Comparison of ENCODE assay signal across 17 cellular contexts in genomic region chr12:107593713-107594381, GRCh38.
DNase-seq lines count a peak whose midpoint lies in the region; ATAC-seq, FAIRE-seq and TF ChIP-seq lines count a peak whose summit lies in the region.
"Had no signal": no experiment of that assay in that cellular context is flagged by ENCODE, and none has a peak within 500 bp of the region (broad histone marks: within the 10 kb centered on the region; RNA-seq: fewer than 3 reads in every experiment).

No MANE protein-coding gene starts in this region.

- FAIRE-seq in H1 (lab: Jason Lieb, UNC): no peak

- H4K91ac ChIP-seq in H1 (replicated peaks; ENCODE audit: insufficient read length, low read length): no peak overlapping the region

- POLR2A ChIA-PET in H1 (lab: Charles Lee; ENCODE audit: partially characterized antibody): interaction anchor here (0.7 kb wide), 1 partner anchor 44 kb away, joined by 3 read pairs; no protein-coding TSS in a partner anchor

- no peak overlapping the region for H3K27ac ChIP-seq in GM23338 (ENCODE audit: low read depth)
- H3K27ac ChIP-seq in H1 (ENCODE audit: low read depth, low read length): no peak overlapping the region
- no peak overlapping the region for H3K27ac ChIP-seq in colonic mucosa
- H3K27ac ChIP-seq: 22Rv1, epithelial cell of prostate, gastroesophageal sphincter, psoas muscle had no signal

- H3K4me1 Mint-ChIP-seq in GM23338: no peaks in the 10 kb centered on the region
- H3K4me1 Mint-ChIP-seq: CD4-positive, alpha-beta memory T cell had no signal

- TF ChIP-seq EP300 in H1 (IDR thresholded peaks at IDR 0.05; ENCODE audit: borderline replicate concordance in 1 of 2, low read depth in 2 of 2, low read length in 2 of 2): no peak

- H3K4me3 ChIP-seq in GM23338 (no peak overlapping the region), NB4 (ENCODE audit: low read depth, low read length) (no peak overlapping the region), H1 (ENCODE audit: extremely low read depth in 1 of 4, insufficient read depth in 2 of 4, low read depth in 3 of 4, low read length in 4 of 4) (no peak overlapping the region), colonic mucosa (no peak overlapping the region)
- H3K4me3 ChIP-seq: gastroesophageal sphincter, psoas muscle had no signal

- H3K79me2 ChIP-seq in GM23338 (replicated peaks; ENCODE audit: insufficient read depth): no peaks in the 10 kb centered on the region
- no peaks in the 10 kb centered on the region for H3K79me2 ChIP-seq in H1 (ENCODE audit: control insufficient read depth in 1 of 2, insufficient read depth in 2 of 2, low read length in 2 of 2)

- no peaks in the 10 kb centered on the region for H3K36me3 ChIP-seq in GM23338 (ENCODE audit: insufficient read depth)
- no peaks in the 10 kb centered on the region for H3K36me3 ChIP-seq in H1 (ENCODE audit: control insufficient read depth in 2 of 4, insufficient read depth in 4 of 4, low read length in 3 of 4)
- no peaks in the 10 kb centered on the region for H3K36me3 ChIP-seq in colonic mucosa
- H3K36me3 ChIP-seq: gastroesophageal sphincter had no signal

- H3K9me3 ChIP-seq in H1 (ENCODE audit: insufficient read depth in 2 of 2, low read depth in 1 of 2, low read length in 1 of 2): peaks cover 6% of the 10 kb centered on the region in 2 experiments; a peak in 3 of 4 replicates
- H3K9me3 ChIP-seq in colonic mucosa: no peaks in the 10 kb centered on the region

- no peak overlapping the region for H3K4me3 Mint-ChIP-seq in GM23338
- H3K4me3 Mint-ChIP-seq: CD4-positive, alpha-beta memory T cell; type B pancreatic cell had no signal

- 89% methylated on average over 7 of the region's 7 CpGs; no CpG with 5 or more reads in 1 of the 2 experiments for WGBS in H1 (ENCODE audit: extremely low coverage in 1 of 2, insufficient coverage in 1 of 2, insufficient read length in 1 of 2, insufficient replicate concordance in 2 of 2, low coverage in 1 of 2, low lambda C conversion rate in 2 of 2, missing lambda C conversion rate in 1 of 2), 2 experiments

- H3K4me2 ChIP-seq in GM23338: no peak overlapping the region
- H3K4me2 ChIP-seq in H1 (ENCODE audit: insufficient read depth in 1 of 2, low read depth in 2 of 2, low read length in 2 of 2): no peak overlapping the region

- no peaks in the 10 kb centered on the region for H3K79me1 ChIP-seq in H1 (ENCODE audit: low read depth, low read length)

- no peak overlapping the region for H2BK5ac ChIP-seq in H1 (ENCODE audit: low read depth, low read length)

- H3K56ac ChIP-seq in H1 (replicated peaks; ENCODE audit: insufficient read length, low read depth, low read length): no peak overlapping the region

- H2BK120ac ChIP-seq in H1 (replicated peaks; ENCODE audit: low read depth, low read length): no peak overlapping the region

- no peak overlapping the region for H2AK5ac ChIP-seq in H1 (ENCODE audit: low read depth, low read length)

- DNase-seq in DMS53 (lab: John Stamatoyannopoulos, UW): peak; percentile 34
- DNase-seq in DMS53 treated with DMSO at 0.1 percent for 48 hours (lab: John Stamatoyannopoulos, UW; ENCODE audit: unreplicated experiment): no peak
- DNase-seq in GM23338 (ENCODE audit: low spot score): peak; percentile 45
- peak; percentile 64 for DNase-seq in NB4 (ENCODE audit: low read depth)
- DNase-seq in H1 (ENCODE audit: low read depth in 1 of 2, low spot score in 2 of 2): no peak
- no peak for DNase-seq in dedifferentiated amniotic fluid mesenchymal stem cell (ENCODE audit: extremely low spot score)
- no peak for DNase-seq in head of caudate nucleus
- no peak for DNase-seq in colonic mucosa
- DNase-seq: activated gamma-delta T cell treated with Interleukin-2 at 50 U/mL for 16 hours; CD4-positive, alpha-beta memory T cell; NCI-H510A; psoas muscle; stimulated activated naive CD4-positive, alpha-beta T cell had no signal

- no peak overlapping the region for H4K5ac ChIP-seq in H1 (ENCODE audit: insufficient read length, low read depth, low read length)

- intact Hi-C loops in head of caudate nucleus (cut with DNase I) (no loop called here), colonic mucosa (cut with DNase I) (no loop called here)

- H3K36me3 Mint-ChIP-seq in GM23338 (ENCODE audit: low read depth): peaks cover 9% of the 10 kb centered on the region; the same call in 1 of the 3 replicates

- H2AFZ ChIP-seq in GM23338 (no peak overlapping the region), H1 (ENCODE audit: low read length) (no peak overlapping the region)

- H3K23ac ChIP-seq in H1 (ENCODE audit: insufficient read length): no peak overlapping the region

- CTCF ChIA-PET in H1 (lab: Charles Lee; ENCODE audit: partially characterized antibody): interaction anchor here (1.0 to 1.7 kb wide), 3 partner anchors 14 to 30 kb away, joined by 3 to 9 read pairs (median 3); no protein-coding TSS in a partner anchor

- H3K27me3 ChIP-seq in GM23338 (ENCODE audit: insufficient read depth) (no peaks in the 10 kb centered on the region), H1 (replicated peaks in 1 of 4; ENCODE audit: control insufficient read depth in 3 of 4, extremely low read depth in 1 of 4, insufficient read depth in 3 of 4, low read length in 3 of 4) (no peaks in the 10 kb centered on the region), colonic mucosa (no peaks in the 10 kb centered on the region)

- TF ChIP-seq POLR2A in NB4 (IDR thresholded peaks at IDR 0.05; ENCODE audit: extremely low read depth, insufficient read length): no peak
- no peak for TF ChIP-seq POLR2A in H1 (IDR thresholded peaks at IDR 0.05; ENCODE audit: control extremely low read depth in 1 of 2, low read depth in 2 of 2, low read length in 2 of 2)

- H2BK15ac ChIP-seq in H1 (ENCODE audit: low read length): no peak overlapping the region

- TF ChIP-seq RAD21 in H1 (IDR thresholded peaks at IDR 0.05 in 1 of 2, conservative IDR thresholded peaks at IDR 0.05 in 1 of 2; ENCODE audit: low read depth in 2 of 2, low read length in 2 of 2): no peak

- no peaks in the 10 kb centered on the region for H3F3A ChIP-seq in GM23338 (replicated peaks; ENCODE audit: low read depth)

- H2BK20ac ChIP-seq in H1 (ENCODE audit: low read length): no peak overlapping the region

- peaks cover 7% of the 10 kb centered on the region for H3K9me3 Mint-ChIP-seq in GM23338
- H3K9me3 Mint-ChIP-seq: type B pancreatic cell had no signal

- H3K4me1 ChIP-seq in GM23338 (ENCODE audit: insufficient read depth) (no peaks in the 10 kb centered on the region), H1 (replicated peaks in 1 of 4; ENCODE audit: control insufficient read depth in 3 of 4, insufficient read depth in 4 of 4, low read length in 3 of 4) (no peaks in the 10 kb centered on the region), colonic mucosa (no peaks in the 10 kb centered on the region)
- H3K4me1 ChIP-seq: gastroesophageal sphincter, psoas muscle had no signal

- H3K18ac ChIP-seq in H1 (ENCODE audit: extremely low read depth, low read length): no peak overlapping the region

- H3K4ac ChIP-seq in H1 (replicated peaks; ENCODE audit: insufficient read length, low read depth, low read length): no peak overlapping the region

- TF ChIP-seq CTCF in GM23338 (conservative IDR thresholded peaks at IDR 0.05; ENCODE audit: low read depth in 2 of 2) (no peak), NB4 (IDR thresholded peaks at IDR 0.05; ENCODE audit: low read depth, low read length) (no peak), H1 (IDR thresholded peaks at IDR 0.05; ENCODE audit: control extremely low read depth in 1 of 3, insufficient read depth in 1 of 3, low read depth in 1 of 3, low read length in 3 of 3) (no peak), colonic mucosa (IDR thresholded peaks at IDR 0.05) (no peak)

- no peaks in the 10 kb centered on the region for H4K20me1 ChIP-seq in GM23338 (replicated peaks; ENCODE audit: insufficient read depth)
- no peaks in the 10 kb centered on the region for H4K20me1 ChIP-seq in H1 (replicated peaks in 1 of 2; ENCODE audit: control insufficient read depth in 1 of 2, insufficient read depth in 2 of 2, low read length in 2 of 2)

- H3K9ac ChIP-seq in H1 (replicated peaks in 1 of 4; ENCODE audit: extremely low read depth in 1 of 4, low read depth in 3 of 4, low read length in 3 of 4): no peak overlapping the region
- H3K9ac ChIP-seq in colonic mucosa (ENCODE audit: low read depth in 2 of 2, low read length in 2 of 2): no peak overlapping the region

- peaks cover 9% of the 10 kb centered on the region for H3K9me2 ChIP-seq in GM23338 (ENCODE audit: insufficient read depth)

- no peak overlapping the region for H3K27ac Mint-ChIP-seq in GM23338
- H3K27ac Mint-ChIP-seq: type B pancreatic cell had no signal

- no peaks in the 10 kb centered on the region for H3K23me2 ChIP-seq in H1 (ENCODE audit: low read depth, low read length)

- H3K14ac ChIP-seq in H1 (ENCODE audit: insufficient read length): no peak overlapping the region

- no peak overlapping the region for H2BK12ac ChIP-seq in H1 (ENCODE audit: low read depth, low read length)

- H3K27me3 Mint-ChIP-seq in GM23338 (ENCODE audit: insufficient read depth, low read depth, poor library complexity): no peaks in the 10 kb centered on the region
- H3K27me3 Mint-ChIP-seq: CD4-positive, alpha-beta memory T cell; type B pancreatic cell had no signal

- H4K8ac ChIP-seq in H1 (ENCODE audit: extremely low read depth, insufficient read depth, low read length): no peak overlapping the region

- peak; percentile 38; the same call in 1 of the 3 replicates for ATAC-seq in GM23338
- ATAC-seq: gastroesophageal sphincter, psoas muscle had no signal

TF ChIP-seq in GM23338, 12 proteins besides CTCF, POLR2A, EP300 and RAD21:
- TF ChIP-seq CREB1 (CRISPR knock-in tag; IDR thresholded peaks at IDR 0.05; ENCODE audit: low read depth): 0 out of 2 replicates have a peak, but pooled peaks have one; percentile 22
- TF ChIP-seq ZNF331 (CRISPR knock-in tag; IDR thresholded peaks at IDR 0.05; ENCODE audit: low read depth): no peak

TF ChIP-seq in H1, 55 proteins besides CTCF, POLR2A, EP300 and RAD21:
- TF ChIP-seq RXRA (IDR thresholded peaks at IDR 0.05; ENCODE audit: insufficient read depth, low read depth, low read length): no peak
- TF ChIP-seq, protein P1, sequence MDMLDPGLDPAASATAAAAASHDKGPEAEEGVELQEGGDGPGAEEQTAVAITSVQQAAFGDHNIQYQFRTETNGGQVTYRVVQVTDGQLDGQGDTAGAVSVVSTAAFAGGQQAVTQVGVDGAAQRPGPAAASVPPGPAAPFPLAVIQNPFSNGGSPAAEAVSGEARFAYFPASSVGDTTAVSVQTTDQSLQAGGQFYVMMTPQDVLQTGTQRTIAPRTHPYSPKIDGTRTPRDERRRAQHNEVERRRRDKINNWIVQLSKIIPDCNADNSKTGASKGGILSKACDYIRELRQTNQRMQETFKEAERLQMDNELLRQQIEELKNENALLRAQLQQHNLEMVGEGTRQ (IDR thresholded peaks at IDR 0.05; ENCODE audit: low read length): peak; percentile 77
- 0 out of 2 replicates have a peak, but pooled peaks have one; percentile 31 for TF ChIP-seq YY1 (IDR thresholded peaks at IDR 0.05; ENCODE audit: low read depth, low read length)
- TF ChIP-seq SIX5 (IDR thresholded peaks at IDR 0.05; ENCODE audit: low read depth, low read length): peak; percentile 30

Comparison
In these comparisons a context has a peak if more than half of its experiments do, and no peak if none do; other contexts are left out.
1. DNase-seq: peak in DMS53 (single experiment), GM23338 (single experiment) and NB4 (single experiment); none in DMS53 treated with DMSO at 0.1 percent for 48 hours (single experiment), H1 (0 of 2), dedifferentiated amniotic fluid mesenchymal stem cell (single experiment), head of caudate nucleus (0 of 42) and colonic mucosa (single experiment).